In the genomic region with DNA sequence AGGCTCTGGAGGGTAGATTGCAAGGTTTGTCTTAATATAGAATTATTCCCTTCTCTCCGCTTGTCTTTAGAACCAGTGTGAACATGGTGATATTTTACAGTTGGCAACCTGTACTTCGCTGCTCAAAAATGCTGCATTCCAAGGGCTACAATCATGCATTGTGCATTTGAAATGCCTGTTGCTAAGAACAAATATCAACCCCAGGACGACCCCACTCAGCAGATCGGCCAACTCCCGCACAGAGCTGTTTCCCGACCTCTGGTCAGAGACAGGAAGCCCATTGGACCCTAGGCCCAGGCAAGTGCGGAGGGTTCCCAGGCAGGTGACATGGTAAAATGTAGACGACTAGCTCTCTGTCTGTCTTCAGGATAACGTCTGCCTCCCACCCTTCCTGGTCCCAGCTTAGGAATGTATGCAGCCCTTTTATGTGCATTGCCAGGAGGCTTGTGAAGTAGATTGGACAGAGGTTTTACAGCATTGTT, we compare ENCODE assay signal across 10 cellular contexts.
DNase-seq lines count a peak whose midpoint lies in the region; ATAC-seq, FAIRE-seq and TF ChIP-seq lines count a peak whose summit lies in the region.
"Had no signal": no experiment of that assay in that cellular context is flagged by ENCODE, and none has a peak within 500 bp of the region (broad histone marks: within the 10 kb centered on the region; RNA-seq: fewer than 3 reads in every experiment).

No MANE protein-coding gene starts in this region.

- H3K4me2 ChIP-seq in skeletal muscle satellite cell (ENCODE audit: low read length), result peak overlapping the region; percentile 71

- H3K27me3 ChIP-seq in adrenal gland (no peaks in the 10 kb centered on the region), skeletal muscle satellite cell (ENCODE audit: control insufficient read depth, insufficient read depth, low read length) (no peaks in the 10 kb centered on the region)

- H3K4me3 ChIP-seq in adrenal gland, result no peak overlapping the region
- H3K4me3 ChIP-seq in skeletal muscle satellite cell (ENCODE audit: low read length), result peak overlapping the region; percentile 1

- TF ChIP-seq CTCF in adrenal gland (IDR thresholded peaks at IDR 0.05) (no peak), D721Med (IDR thresholded peaks at IDR 0.05; ENCODE audit: insufficient read depth, missing control alignments) (no peak)

- ATAC-seq in HG02571 (IDR thresholded peaks at IDR 0.05; ENCODE audit: unreplicated experiment), result no peak

- intact Hi-C loops in adrenal gland (cut with DNase I), result no loop called here

- WGBS in adrenal gland, 4 donors, result 29 to 37% (median 35%) methylated on average over 4 to 9 of the region's 9 CpGs

- H3K36me3 ChIP-seq in adrenal gland (replicated peaks in 1 of 2) (no peaks in the 10 kb centered on the region), skeletal muscle satellite cell (ENCODE audit: insufficient read depth, low read length) (no peaks in the 10 kb centered on the region)

- peak overlapping the region; percentile 72 for H3K9ac ChIP-seq in skeletal muscle satellite cell (ENCODE audit: low read depth, low read length)

- no peak for TF ChIP-seq POLR2A in adrenal gland (IDR thresholded peaks at IDR 0.05)

- no peak for FAIRE-seq in D721Med (lab: Jason Lieb, UNC)

- H3K9me3 ChIP-seq in adrenal gland (replicated peaks in 1 of 3) (no peaks in the 10 kb centered on the region), skeletal muscle satellite cell (replicated peaks; ENCODE audit: low read length) (no peaks in the 10 kb centered on the region)

- peak overlapping the region in 4 of 5 donors; percentile 45 to 77 (median 71) for H3K27ac ChIP-seq in adrenal gland

- H3K4me1 ChIP-seq in adrenal gland (replicated peaks in 1 of 2) (peaks cover 17 to 22% of the 10 kb centered on the region in 2 donors), skeletal muscle satellite cell (ENCODE audit: control insufficient read depth, insufficient read depth, low read length) (peaks cover 64% of the 10 kb centered on the region)

- DNase-seq in GM03348 (ENCODE audit: low spot score) (peak; percentile 64), adrenal gland (peak in 4 of 7 donors; percentile 25 to 68 (median 35)), iris pigment epithelial cell (ENCODE audit: low read depth) (peak; percentile 92), DMS153 treated with DMSO at 0.1 percent for 48 hours (lab: John Stamatoyannopoulos, UW; ENCODE audit: unreplicated experiment) (no peak), D721Med (ENCODE audit: insufficient read length, low spot score) (no peak)
- no peak for DNase-seq in effector CD4-positive, alpha-beta T cell
- DNase-seq: activated CD4-positive, alpha-beta memory T cell treated with anti-CD3 and anti-CD28 coated beads, Interleukin-2, amount 10 ng/mL, durations not matched to agents 7 days and 5 days; NCI-H2107 had no signal

Comparison
In these comparisons a context has a peak if more than half of its experiments do, and no peak if none do; other contexts are left out.
1. DNase-seq: peak in GM03348 (single experiment), adrenal gland (4 of 7) and iris pigment epithelial cell (single experiment); none in DMS153 treated with DMSO at 0.1 percent for 48 hours (single experiment), D721Med (single experiment) and effector CD4-positive, alpha-beta T cell (single experiment).